Comparison of ENCODE assay signal across 1 cellular context in the genomic region with DNA sequence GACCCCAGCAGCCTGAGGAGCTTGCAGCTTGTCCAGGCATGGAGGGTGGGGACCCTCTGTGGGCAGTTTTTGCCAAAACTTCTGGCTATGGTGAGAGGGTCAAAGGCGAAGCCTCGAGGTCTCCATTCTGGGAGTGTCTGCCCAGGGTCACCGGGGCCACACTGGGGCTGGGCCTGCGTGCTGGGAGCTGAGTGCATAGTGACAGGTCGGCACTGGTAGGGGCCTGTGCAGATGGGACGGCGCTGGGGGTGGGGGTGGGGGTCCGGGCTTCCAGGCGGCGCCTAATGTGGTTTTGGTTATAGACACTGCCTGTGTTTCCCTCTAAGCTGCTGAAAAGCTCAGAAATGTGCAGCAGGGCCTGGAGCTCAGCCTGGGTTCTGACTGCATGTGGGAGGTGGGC. TPM values are rescaled to one million over a fixed set of nuclear protein-coding genes. Genes with fewer than 3 reads are reported as not detected.
"Had no signal": no experiment of that assay in that cellular context is flagged by ENCODE, and none has a peak within 500 bp of the region (broad histone marks: within the 10 kb centered on the region; RNA-seq: fewer than 3 reads in every experiment).

No MANE protein-coding gene starts in this region.

RNA-seq across cellular contexts. Expression of gene QPRT, which starts 50.3 kb away (rescaled TPM):
- polyA plus RNA-seq: IgD-negative memory B cell had no signal
